Comparison of ENCODE assay signal across 9 cellular contexts in the genomic region with DNA sequence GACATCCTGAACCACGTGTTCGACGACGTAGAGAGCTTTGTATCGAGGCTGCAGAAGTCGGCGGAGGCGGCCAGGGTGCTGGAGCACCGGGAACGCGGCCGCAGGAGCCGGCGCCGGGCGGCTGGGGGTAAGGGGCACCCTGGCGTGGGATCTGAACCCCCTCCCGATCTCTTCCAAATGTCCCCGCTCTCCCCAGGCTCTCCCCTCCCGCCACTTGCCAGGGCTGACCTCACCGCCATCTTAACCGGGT. TPM values are rescaled to one million over a fixed set of nuclear protein-coding genes. Genes with fewer than 3 reads are reported as not detected.
DNase-seq lines count a peak whose midpoint lies in the region; ATAC-seq and TF ChIP-seq lines count a peak whose summit lies in the region.
"Had no signal": no experiment of that assay in that cellular context is flagged by ENCODE, and none has a peak within 500 bp of the region (broad histone marks: within the 10 kb centered on the region; RNA-seq: fewer than 3 reads in every experiment).

No MANE protein-coding gene starts in this region.

- H3K36me3 ChIP-seq in HUES64 (ENCODE audit: insufficient read depth, low read length) = no peaks in the 10 kb centered on the region

- peaks cover 5% of the 10 kb centered on the region; the same call in 1 of the 2 replicates for H3K4me1 ChIP-seq in HUES64 (ENCODE audit: insufficient read depth, low read length)

- no peak for TF ChIP-seq CTCF in CD4-positive, alpha-beta T cell (IDR thresholded peaks at IDR 0.05)
- TF ChIP-seq CTCF in neural crest cell (conservative IDR thresholded peaks at IDR 0.05) = no peak

- no peak overlapping the region for H3K27ac Mint-ChIP-seq in CD4-positive, alpha-beta T cell
- peak overlapping the region in 1 of 2 donors; percentile 67 for H3K27ac Mint-ChIP-seq in effector memory CD8-positive, alpha-beta T cell
- H3K27ac Mint-ChIP-seq in neural crest cell (ENCODE audit: unreplicated experiment) = no peak overlapping the region

- DNase-seq in CD4-positive, alpha-beta T cell = no peak
- DNase-seq in effector memory CD8-positive, alpha-beta T cell = no peak
- DNase-seq in neural crest cell (ENCODE audit: low read depth, low spot score) (no peak), GM03348 (ENCODE audit: low spot score) (no peak), EL (no peak), COLO829 (ENCODE audit: low spot score) (no peak)
- DNase-seq in effector CD4-positive, alpha-beta T cell = no peak

- peak overlapping the region; percentile 26; the same call in 1 of the 2 replicates for H3K9ac ChIP-seq in HUES64 (ENCODE audit: low read depth, low read length)

- peak overlapping the region; percentile 56 for H3K4me3 ChIP-seq in HUES64 (ENCODE audit: low read length)

- CTCF ChIA-PET in CD4-positive, alpha-beta T cell (lab: Charles Lee) = no interaction called here

- intact Hi-C loops in CD4-positive, alpha-beta T cell (cut with DNase I, micrococcal nuclease) = loop anchor here (2.0 to 5.0 kb wide), 2 partner anchors 19 to 619 kb away; a partner anchor contains a TSS

- WGBS in HUES64 = 5% methylated on average over 22 of the region's 22 CpGs

- no peaks in the 10 kb centered on the region for H3K9me3 Mint-ChIP-seq in CD4-positive, alpha-beta T cell
- H3K9me3 Mint-ChIP-seq in effector memory CD8-positive, alpha-beta T cell = no peaks in the 10 kb centered on the region
- H3K9me3 Mint-ChIP-seq in neural crest cell = peaks cover 3% of the 10 kb centered on the region

- peaks cover 25% of the 10 kb centered on the region for H3K4me1 Mint-ChIP-seq in CD4-positive, alpha-beta T cell (ENCODE audit: low read depth)
- H3K4me1 Mint-ChIP-seq in effector memory CD8-positive, alpha-beta T cell (ENCODE audit: low read depth in 2 of 2) = peaks cover 14 to 21% of the 10 kb centered on the region in 2 donors
- peaks cover 21% of the 10 kb centered on the region for H3K4me1 Mint-ChIP-seq in neural crest cell

- H3K27me3 Mint-ChIP-seq in CD4-positive, alpha-beta T cell = peaks cover 78% of the 10 kb centered on the region
- peaks cover 29 to 75% of the 10 kb centered on the region in 2 donors for H3K27me3 Mint-ChIP-seq in effector memory CD8-positive, alpha-beta T cell
- peaks cover 70% of the 10 kb centered on the region for H3K27me3 Mint-ChIP-seq in neural crest cell (ENCODE audit: low read depth)

- POLR2A ChIA-PET in CD4-positive, alpha-beta T cell (lab: Charles Lee) = interaction anchor here (0.9 kb wide), 1 partner anchor 36 kb away, joined by 5 read pairs; a partner anchor contains a TSS

- peaks cover 53% of the 10 kb centered on the region for H3K27me3 ChIP-seq in CD4-positive, alpha-beta T cell (ENCODE audit: control insufficient read depth, insufficient read depth, low read length)
- peaks cover 72% of the 10 kb centered on the region for H3K27me3 ChIP-seq in HUES64 (ENCODE audit: insufficient read depth, low read length)

- H3K9me3 ChIP-seq in CD4-positive, alpha-beta T cell (ENCODE audit: control insufficient read depth, low read length) = no peaks in the 10 kb centered on the region
- H3K9me3 ChIP-seq in HUES64 (ENCODE audit: insufficient read depth, low read depth, low read length) = no peaks in the 10 kb centered on the region

- H3K4me3 Mint-ChIP-seq in CD4-positive, alpha-beta T cell = peak overlapping the region; percentile 85
- peak overlapping the region; percentile 74 to 84 for H3K4me3 Mint-ChIP-seq in effector memory CD8-positive, alpha-beta T cell
- H3K4me3 Mint-ChIP-seq in neural crest cell = peak overlapping the region; percentile 57

- ATAC-seq in CD4-positive, alpha-beta T cell (ENCODE audit: poor library complexity) = no peak
- ATAC-seq in effector memory CD8-positive, alpha-beta T cell (replicated peaks) = no peak

- no peaks in the 10 kb centered on the region for H3K36me3 Mint-ChIP-seq in CD4-positive, alpha-beta T cell (ENCODE audit: low read depth)
- peaks cover 14% of the 10 kb centered on the region for H3K36me3 Mint-ChIP-seq in effector memory CD8-positive, alpha-beta T cell (ENCODE audit: insufficient read depth)
- peaks cover 3% of the 10 kb centered on the region for H3K36me3 Mint-ChIP-seq in neural crest cell (ENCODE audit: low read depth)

- H3K27ac ChIP-seq in CD4-positive, alpha-beta T cell (ENCODE audit: low read depth, low read length) = no peak overlapping the region
- H3K27ac ChIP-seq in HUES64 (ENCODE audit: low read depth, low read length) = no peak overlapping the region

RNA-seq across cellular contexts. Expression of a gene that starts 6.0 kb away (rescaled TPM):
- 1 to 10 TPM; 2.0 to 2.2 TPM for total RNA-seq in CD4-positive, alpha-beta T cell
- polyA plus RNA-seq in HUES64 (2013, experiment 1 of 2) = 10.8 TPM
- polyA plus RNA-seq in HUES64 (2013, experiment 2 of 2) = 17.1 TPM
- total RNA-seq in neural crest cell = 22.4 TPM in 2 replicates

RNA-seq across cellular contexts. Expression of a gene that starts 18.8 kb away (rescaled TPM):
- total RNA-seq in CD4-positive, alpha-beta T cell = 1 to 10 TPM; 7.4 to 8.8 TPM
- 7.5 TPM for polyA plus RNA-seq in HUES64 (2013, experiment 1 of 2)
- 6.0 TPM for polyA plus RNA-seq in HUES64 (2013, experiment 2 of 2)
- 19.9 and 20.4 TPM in 2 replicates for total RNA-seq in neural crest cell

RNA-seq across cellular contexts. Expression of a gene that starts 35.7 kb away (rescaled TPM):
- total RNA-seq in CD4-positive, alpha-beta T cell = 100 to 1,000 TPM; 123 to 136 TPM
- polyA plus RNA-seq in HUES64 (2013, experiment 1 of 2) = 43.7 TPM
- polyA plus RNA-seq in HUES64 (2013, experiment 2 of 2) = 34.3 TPM
- 107 and 108 TPM in 2 replicates for total RNA-seq in neural crest cell

RNA-seq across cellular contexts. Expression of a gene that starts 43.6 kb away (rescaled TPM):
- total RNA-seq in CD4-positive, alpha-beta T cell = under 1 TPM; 0.38 to 0.47 TPM
- polyA plus RNA-seq in HUES64 (2013, experiment 1 of 2) = 0.10 TPM
- polyA plus RNA-seq in HUES64 (2013, experiment 2 of 2) = not detected
- total RNA-seq in neural crest cell = 0.33 and 0.39 TPM in 2 replicates
- total RNA-seq: myocyte had no signal
